Comparison of ENCODE assay signal across 8 cellular contexts in genomic region chr20:4750381-4750780, GRCh38. TPM values are rescaled to one million over a fixed set of nuclear protein-coding genes. Genes with fewer than 3 reads are reported as not detected.
"Had no signal": no experiment of that assay in that cellular context is flagged by ENCODE, and none has a peak within 500 bp of the region (broad histone marks: within the 10 kb centered on the region; RNA-seq: fewer than 3 reads in every experiment).

No MANE protein-coding gene starts in this region.

- H3K27ac Mint-ChIP-seq: GM23338, HFFc6 had no signal

- H3K4me1 ChIP-seq: HAP-1 had no signal

- H3K4me2 ChIP-seq: GM23338 had no signal

- DNase-seq: H7, HFFc6, IMR-90, KBM-7 had no signal

- H3K27ac ChIP-seq: HL-60 had no signal

- H3K9me3 ChIP-seq: HAP-1 had no signal

- H3K36me3 ChIP-seq: HAP-1 had no signal

- H3K4me3 Mint-ChIP-seq: GM23338, HFFc6 had no signal

- H2AFZ ChIP-seq: GM23338 had no signal

- ATAC-seq: GM23338, HCT116 had no signal

- H3K4me3 ChIP-seq: GM23338, HAP-1 had no signal

RNA-seq across cellular contexts. Expression of gene PRND, which starts 28.7 kb away (rescaled TPM):
- total RNA-seq: IMR-90 had no signal
- polyA plus RNA-seq: GM23338, IMR-90 had no signal
